Comparison of ENCODE assay signal across 1 cellular context in genomic region chr13:27952931-27953670, GRCh38.
TF ChIP-seq lines count a peak whose summit lies in the region.

No MANE protein-coding gene starts in this region.

TF ChIP-seq in liver, 16 proteins besides CTCF, POLR2A, EP300 and RAD21 (continued from another document):
- TF ChIP-seq ZBTB33 (IDR thresholded peaks at IDR 0.05) (no peak), YY1 (IDR thresholded peaks at IDR 0.05) (peak; percentile 60)
TF ChIP-seq in liver: peak in this region for 10.
